ENCODE assay signal across 8 cellular contexts in the genomic region with DNA sequence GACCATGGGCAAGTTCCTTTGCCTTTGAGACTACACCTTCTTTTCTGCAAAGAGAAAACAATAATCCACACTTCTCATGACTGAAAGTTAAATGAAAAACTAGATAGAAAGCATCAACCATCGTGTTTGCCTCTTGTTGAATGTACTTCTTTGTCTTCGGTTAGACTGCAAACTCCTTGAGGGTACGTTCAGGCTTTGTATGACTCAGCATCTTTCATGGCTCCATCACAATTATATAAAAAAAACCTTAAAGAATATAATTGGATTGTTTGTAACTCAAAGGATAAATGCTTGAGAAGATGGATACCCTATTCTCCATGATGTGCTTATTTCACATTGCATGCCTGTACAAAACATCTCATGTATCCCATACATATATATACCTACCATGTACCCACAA.
"Had no signal": no experiment of that assay in that cellular context is flagged by ENCODE, and none has a peak within 500 bp of the region (broad histone marks: within the 10 kb centered on the region; RNA-seq: fewer than 3 reads in every experiment).

No MANE protein-coding gene starts in this region.

- DNase-seq: GDM1, GF-D8 had no signal

- H3K4me3 ChIP-seq: GM12878 had no signal

- FAIRE-seq: G401.6, GM12878, GM12891, GM12892, GM18507, GM19239 had no signal

- ATAC-seq: GM12878 had no signal
